Comparison of ENCODE assay signal across 11 cellular contexts in the genomic region with DNA sequence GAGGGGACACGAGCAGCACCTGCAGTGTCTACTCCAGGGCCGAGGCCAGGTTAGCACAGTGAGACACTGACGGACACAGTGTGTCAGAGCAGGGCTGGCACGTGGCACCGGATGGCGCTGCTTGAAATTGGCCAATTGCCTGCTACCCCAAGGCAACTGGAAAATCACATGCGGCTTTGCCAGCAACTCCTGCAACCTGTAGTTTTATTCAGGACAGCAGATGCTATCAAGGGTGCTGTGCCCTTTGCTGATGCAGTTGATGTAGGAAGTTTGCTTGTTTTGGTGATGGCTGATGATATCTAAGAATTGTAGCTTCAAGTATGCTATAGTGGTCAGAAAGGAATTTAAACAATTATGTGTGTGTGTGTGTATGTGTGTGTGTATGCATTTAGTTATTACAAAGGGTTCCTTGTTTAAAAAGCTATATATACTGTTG. TPM values are rescaled to one million over a fixed set of nuclear protein-coding genes. Genes with fewer than 3 reads are reported as not detected.
DNase-seq lines count a peak whose midpoint lies in the region; ATAC-seq and TF ChIP-seq lines count a peak whose summit lies in the region.
"Had no signal": no experiment of that assay in that cellular context is flagged by ENCODE, and none has a peak within 500 bp of the region (broad histone marks: within the 10 kb centered on the region; RNA-seq: fewer than 3 reads in every experiment).

No MANE protein-coding gene starts in this region.

- peaks cover 34% of the 10 kb centered on the region for H3K4me1 ChIP-seq in adipocyte (ENCODE audit: control insufficient read depth, insufficient read depth, low read length)
- H3K4me1 ChIP-seq in left ventricle myocardium inferior: peaks cover 79% of the 10 kb centered on the region
- H3K4me1 ChIP-seq in gastrocnemius medialis: peaks cover 32 to 56% of the 10 kb centered on the region in 2 donors

- no peak overlapping the region for H3K4me3 ChIP-seq in adipocyte (ENCODE audit: low read length)
- no peak overlapping the region for H3K4me3 ChIP-seq in left ventricle myocardium inferior
- no peak overlapping the region for H3K4me3 ChIP-seq in gastrocnemius medialis

- ATAC-seq in gastrocnemius medialis (no peak), HG02571 (IDR thresholded peaks at IDR 0.05; ENCODE audit: unreplicated experiment) (no peak), HG02798 (IDR thresholded peaks at IDR 0.05; ENCODE audit: poor library complexity, unreplicated experiment) (no peak), GM18498 (IDR thresholded peaks at IDR 0.05; ENCODE audit: unreplicated experiment) (no peak)

- H3K9me3 ChIP-seq in adipocyte (ENCODE audit: control insufficient read depth, low read length) (no peaks in the 10 kb centered on the region), left ventricle myocardium inferior (replicated peaks) (peaks cover 9% of the 10 kb centered on the region), gastrocnemius medialis (no peaks in the 10 kb centered on the region)
- H3K9me3 ChIP-seq: neutrophil had no signal

- no peaks in the 10 kb centered on the region for H3K27me3 ChIP-seq in adipocyte (replicated peaks; ENCODE audit: control insufficient read depth, insufficient read depth, low read length)
- no peaks in the 10 kb centered on the region for H3K27me3 ChIP-seq in left ventricle myocardium inferior (ENCODE audit: low read depth)
- H3K27me3 ChIP-seq in gastrocnemius medialis: no peaks in the 10 kb centered on the region
- H3K27me3 ChIP-seq: neutrophil had no signal

- H3K36me3 ChIP-seq in adipocyte (ENCODE audit: control insufficient read depth, insufficient read depth, low read length, severe bottlenecking) (no peaks in the 10 kb centered on the region), left ventricle myocardium inferior (no peaks in the 10 kb centered on the region), gastrocnemius medialis (no peaks in the 10 kb centered on the region)
- H3K36me3 ChIP-seq: neutrophil had no signal

- H3K9ac ChIP-seq in adipocyte (ENCODE audit: low read length): no peak overlapping the region

- no peak for TF ChIP-seq POLR2A in gastrocnemius medialis (IDR thresholded peaks at IDR 0.05)

- DNase-seq in adipocyte (ENCODE audit: low read depth) (peak; percentile 59), left ventricle myocardium inferior (peak; percentile 65), gastrocnemius medialis (no peak), inferior parietal cortex (ENCODE audit: extremely low spot score) (no peak)
- DNase-seq: activated T-cell treated with anti-CD3 and anti-CD28 coated beads for 4 hours, SHP77 treated with DMSO at 0.1 percent for 48 hours had no signal

- peak overlapping the region; percentile 90 for H3K27ac ChIP-seq in left ventricle myocardium inferior (replicated peaks)
- H3K27ac ChIP-seq in gastrocnemius medialis: peak overlapping the region in 3 of 4 donors; percentile 59 to 71 (median 65)
- H3K27ac ChIP-seq: neutrophil had no signal

- TF ChIP-seq CTCF in left ventricle myocardium inferior (IDR thresholded peaks at IDR 0.05; ENCODE audit: borderline replicate concordance): no peak
- no peak for TF ChIP-seq CTCF in gastrocnemius medialis (IDR thresholded peaks at IDR 0.05 in 4 of 5, conservative IDR thresholded peaks at IDR 0.05 in 1 of 5)

- in situ Hi-C loops in gastrocnemius medialis (cut with MboI; ENCODE audit: low sequenced_read_pairs in 4 of 4): loop anchor here (5.0 to 25.0 kb wide), 5 partner anchors 97 to 213 kb away; no protein-coding TSS in a partner anchor

- intact Hi-C loops in left ventricle myocardium inferior (cut with micrococcal nuclease) (loop anchor here (10.0 kb wide), 1 partner anchor 211 kb away; no protein-coding TSS in a partner anchor), gastrocnemius medialis (cut with DNase I; ENCODE audit: low total_unique reads) (no loop called here)

- no peak for TF ChIP-seq RAD21 in Ishikawa (IDR thresholded peaks at IDR 0.05; ENCODE audit: low read depth)

- no peak for TF ChIP-seq EP300 in Ishikawa (IDR thresholded peaks at IDR 0.05; ENCODE audit: borderline replicate concordance)

TF ChIP-seq in Ishikawa, 13 proteins besides CTCF, POLR2A, EP300 and RAD21:
- TF ChIP-seq USF1 (IDR thresholded peaks at IDR 0.05) (0 out of 2 replicates have a peak, but pooled peaks have one; percentile 12), EGR1 (IDR thresholded peaks at IDR 0.05) (no peak)
- TF ChIP-seq, protein P1, sequence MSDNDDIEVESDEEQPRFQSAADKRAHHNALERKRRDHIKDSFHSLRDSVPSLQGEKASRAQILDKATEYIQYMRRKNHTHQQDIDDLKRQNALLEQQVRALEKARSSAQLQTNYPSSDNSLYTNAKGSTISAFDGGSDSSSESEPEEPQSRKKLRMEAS (IDR thresholded peaks at IDR 0.05): peak; percentile 62

RNA-seq across cellular contexts. Expression of gene RIN2, which starts 25.9 kb away (rescaled TPM):
- total RNA-seq in left ventricle myocardium inferior (48.8 TPM), gastrocnemius medialis (10 to 100 TPM; 17.9 to 30.9 (median 22.6) TPM)

Comparison
In these comparisons a context has a peak if more than half of its experiments do, and no peak if none do; other contexts are left out.
1. DNase-seq: peak in adipocyte (single experiment) and left ventricle myocardium inferior (single experiment); none in gastrocnemius medialis (0 of 2) and inferior parietal cortex (single experiment).